ENCODE assay signal across 20 cellular contexts in the genomic region with DNA sequence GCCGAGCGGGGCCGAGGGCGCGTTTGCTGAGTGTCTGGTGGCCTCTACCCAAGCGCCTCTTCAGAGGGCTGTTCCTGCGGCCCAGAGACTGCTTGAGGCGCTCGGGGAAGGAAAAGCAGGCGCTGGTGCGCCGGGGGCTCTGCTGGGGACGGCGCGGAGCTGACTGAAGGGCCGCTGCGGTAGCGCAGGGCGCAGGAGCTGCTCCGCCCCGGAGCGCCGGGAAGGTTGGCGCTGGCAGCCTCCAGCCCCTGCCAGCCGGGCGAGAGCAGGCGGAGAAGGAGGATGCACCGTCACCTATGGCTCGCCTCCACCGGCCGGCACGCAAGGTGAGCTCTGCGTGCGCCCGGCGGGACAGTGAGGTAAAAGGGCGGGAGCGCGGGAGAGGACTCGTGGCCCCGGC. TPM values are rescaled to one million over a fixed set of nuclear protein-coding genes. Genes with fewer than 3 reads are reported as not detected.
"Had no signal": no experiment of that assay in that cellular context is flagged by ENCODE, and none has a peak within 500 bp of the region (broad histone marks: within the 10 kb centered on the region; RNA-seq: fewer than 3 reads in every experiment).

No MANE protein-coding gene starts in this region.

RNA-seq across cellular contexts. Expression of a gene that starts 11.2 kb away (rescaled TPM):
- total RNA-seq: activated naive CD4-positive, alpha-beta T cell treated with anti-CD3 and anti-CD28 coated beads for 36 hours; activated naive CD4-positive, alpha-beta T cell treated with anti-CD3 and anti-CD28 coated beads, Interleukin-2, amount 50 U/mL, for 72 hours; activated naive CD8-positive, alpha-beta T cell treated with anti-CD3 and anti-CD28 coated beads for 36 hours; activated naive CD8-positive, alpha-beta T cell treated with anti-CD3 and anti-CD28 coated beads, Interleukin-2, amount 10 ng/mL, durations not matched to agents 7 days and 5 days; activated T-cell treated with anti-CD3 and anti-CD28 coated beads, Interleukin-2, amount 50 U/mL, for 4 hours; activated T-cell treated with anti-CD3 and anti-CD28 coated beads, Interleukin-2, amount 50 U/mL, for 72 hours; activated T-helper 1 cell treated with anti-CD3 and anti-CD28 coated beads, Interleukin-12 subunit alpha, Interleukin-12 subunit beta, Interleukin-2, Interleukin-4 antibody, amounts not matched to agents 30 ng/mL and 10 ng/mL and 1 ng/mL, durations not matched to agents 14 hours and 24 hours and 36 hours; activated T-helper 17 cell treated with anti-CD3 and anti-CD28 coated beads, Interleukin-2, amount 50 U/mL, for 72 hours; activated T-helper 2 cell treated with anti-CD3 and anti-CD28 coated beads, Interferon-gamma antibody, Interleukin-2, Interleukin-4, amounts not matched to agents 10 μg/mL and 5 μg/mL and 100 μg/mL, durations not matched to agents 14 hours and 24 hours and 36 hours; adrenal gland; aorta; ascending aorta; astrocyte; body of pancreas; bronchial epithelial cell; cardiac muscle cell; cardiac septum; cerebellum; chondrocyte had no signal
- polyA plus RNA-seq: adipose tissue, adrenal gland, aorta, cardiac muscle cell had no signal
